Comparison of ENCODE assay signal across 1 cellular context in the genomic region with DNA sequence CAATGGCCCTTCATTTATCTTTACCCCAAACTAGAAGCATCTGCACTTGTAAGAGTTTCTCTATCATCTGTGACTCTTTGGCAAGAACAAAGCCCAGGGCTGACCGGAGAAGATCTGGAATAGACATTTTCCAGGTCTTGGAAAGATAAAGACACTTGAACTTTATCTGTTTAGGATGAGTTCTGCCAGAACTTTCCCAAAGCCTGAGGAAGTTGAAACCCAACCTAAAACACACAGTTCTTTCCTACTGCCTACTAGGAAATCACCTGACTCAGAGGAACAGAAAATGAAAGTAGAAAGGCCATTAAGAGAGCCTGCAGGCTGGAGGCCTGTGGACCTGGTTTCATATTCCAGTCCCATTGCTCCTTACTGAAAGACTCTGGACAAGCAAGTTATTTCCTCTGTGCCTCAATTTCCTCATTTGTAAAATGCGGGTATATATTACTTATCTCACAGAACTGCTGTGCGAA.
TF ChIP-seq lines count a peak whose summit lies in the region.

No MANE protein-coding gene starts in this region.

TF ChIP-seq in neural cell, 6 proteins besides CTCF, POLR2A, EP300 and RAD21 (continued from another document):
- no peak for TF ChIP-seq EZH2 (IDR thresholded peaks at IDR 0.05; ENCODE audit: borderline replicate concordance, insufficient read depth, low read length, poor library complexity, severe bottlenecking)
- TF ChIP-seq MXI1 (conservative IDR thresholded peaks at IDR 0.05; ENCODE audit: poor library complexity, severe bottlenecking) = no peak
